Comparison of ENCODE assay signal across 7 cellular contexts in the genomic region with DNA sequence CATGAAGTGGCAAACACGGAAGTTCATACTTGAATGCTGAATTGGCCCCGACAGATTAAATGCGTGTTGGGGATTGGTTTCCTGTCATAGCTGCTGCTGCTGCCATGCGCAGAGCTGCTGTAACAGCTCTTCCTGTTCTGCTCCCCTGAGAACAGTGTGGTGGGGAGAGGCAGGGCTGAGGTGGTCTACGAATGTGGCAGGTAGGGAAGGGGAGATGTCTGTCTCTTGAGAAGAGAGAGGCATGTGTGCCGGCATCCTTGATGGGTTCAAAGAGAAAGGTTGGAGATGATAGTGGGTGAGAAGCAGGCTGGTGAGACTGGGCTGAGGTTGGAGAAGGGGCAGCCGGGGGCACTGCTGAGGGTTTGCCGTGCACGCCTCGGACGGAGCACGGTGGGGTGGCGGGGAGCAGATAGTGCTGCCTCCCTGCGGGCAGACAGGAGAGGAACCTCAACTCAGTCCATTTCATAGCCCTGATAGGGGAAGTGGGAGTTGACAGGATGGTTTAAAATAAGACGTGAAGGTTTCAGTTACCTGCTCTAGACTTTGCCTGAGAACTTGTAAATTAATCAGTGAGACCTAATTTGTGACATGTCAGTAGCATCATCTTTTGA. TPM values are rescaled to one million over a fixed set of nuclear protein-coding genes. Genes with fewer than 3 reads are reported as not detected.
DNase-seq lines count a peak whose midpoint lies in the region; ATAC-seq lines count a peak whose summit lies in the region.

No MANE protein-coding gene starts in this region.

- peak overlapping the region in 19 of 21 experiments; percentile 61 to 92 (median 77) for H3K27ac ChIP-seq in skin epidermis

- ATAC-seq in GM19328 (IDR thresholded peaks at IDR 0.05; ENCODE audit: unreplicated experiment): peak; percentile 95
- peak; percentile 96 for ATAC-seq in HG03432 (IDR thresholded peaks at IDR 0.05; ENCODE audit: unreplicated experiment)

- peak overlapping the region; percentile 18 to 45 (median 30) for H3K4me3 ChIP-seq in skin epidermis

- DNase-seq in activated CD4-positive, alpha-beta T cell treated with anti-CD3 and anti-CD28 coated beads for 24 hours (ENCODE audit: low read depth in 2 of 2): peak; percentile 61 to 62
- peak; percentile 68 for DNase-seq in dermis blood vessel endothelial cell
- DNase-seq in occipital lobe (lab: John Stamatoyannopoulos, UW): no peak
- DNase-seq in NCI-H774 (lab: John Stamatoyannopoulos, UW): no peak

RNA-seq across cellular contexts. Expression of gene TMEM185B, which starts 46.1 kb away (rescaled TPM):
- 33.7 and 36.4 TPM in 2 replicates for total RNA-seq in dermis blood vessel endothelial cell
- total RNA-seq in occipital lobe: 18.6 TPM

Comparison
In these comparisons a context has a peak if more than half of its experiments do, and no peak if none do; other contexts are left out.
1. DNase-seq: peak in activated CD4-positive, alpha-beta T cell treated with anti-CD3 and anti-CD28 coated beads for 24 hours (2 of 2) and dermis blood vessel endothelial cell (single experiment); none in occipital lobe (single experiment) and NCI-H774 (single experiment).